ENCODE assay signal across 21 cellular contexts in the genomic region with DNA sequence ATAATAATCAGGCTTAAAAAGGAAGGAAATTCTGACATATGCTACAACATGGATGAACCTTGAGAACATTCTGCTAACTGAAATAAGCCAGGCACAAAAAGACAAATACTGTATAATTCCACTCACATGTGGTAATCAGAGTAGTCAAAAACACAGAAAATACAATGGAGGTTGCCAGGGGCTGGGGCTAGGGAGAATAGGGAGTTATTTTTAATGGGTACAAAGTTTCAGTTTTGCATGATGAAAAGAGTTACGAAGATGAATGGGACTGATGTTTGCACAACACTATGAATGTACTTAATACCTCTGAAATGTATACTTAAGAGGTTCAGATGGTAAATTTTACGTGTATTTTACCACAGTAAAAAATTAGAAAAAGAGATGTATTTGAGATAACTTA.
"Had no signal": no experiment of that assay in that cellular context is flagged by ENCODE, and none has a peak within 500 bp of the region (broad histone marks: within the 10 kb centered on the region; RNA-seq: fewer than 3 reads in every experiment).

No MANE protein-coding gene starts in this region.

- H3K4me1 Mint-ChIP-seq: memory B cell had no signal

- H3K36me3 Mint-ChIP-seq: memory B cell; mesothelial cell of epicardium; natural killer cell treated with Interleukin-12 subunit alpha and Interleukin-12 subunit beta and Interleukin-15 and Interleukin-18, amount 100 ng/mL, for 72 hours; neural progenitor cell had no signal

- H3K27ac Mint-ChIP-seq: memory B cell; natural killer cell treated with Interleukin-12 subunit alpha and Interleukin-12 subunit beta and Interleukin-15 and Interleukin-18, amount 100 ng/mL, for 72 hours had no signal

- H3K9me3 Mint-ChIP-seq: memory B cell; natural killer cell treated with Interleukin-12 subunit alpha and Interleukin-12 subunit beta and Interleukin-15 and Interleukin-18, amount 100 ng/mL, for 72 hours; neural progenitor cell had no signal

- H3K4me3 Mint-ChIP-seq: memory B cell; mesothelial cell of epicardium; natural killer cell treated with Interleukin-12 subunit alpha and Interleukin-12 subunit beta and Interleukin-15 and Interleukin-18, amount 100 ng/mL, for 72 hours; neural progenitor cell had no signal

- H3K27me3 Mint-ChIP-seq: memory B cell; natural killer cell treated with Interleukin-12 subunit alpha and Interleukin-12 subunit beta and Interleukin-15 and Interleukin-18, amount 100 ng/mL, for 72 hours had no signal

- ATAC-seq: foreskin keratinocyte; left cardiac atrium; natural killer cell treated with Interleukin-12 subunit alpha and Interleukin-12 subunit beta and Interleukin-15 and Interleukin-18, amount 100 ng/mL, for 72 hours; stimulated activated naive CD8-positive, alpha-beta T cell treated with anti-CD3 and anti-CD28 coated beads, Interleukin-15, Interleukin-2, amounts not matched to agents 100 U/mL and 50 U/mL, for 24 hours had no signal

- DNase-seq: dermis blood vessel endothelial cell; erythroblast; foreskin keratinocyte; head of caudate nucleus; kidney; left cardiac atrium; left ventricle myocardium inferior; lower lobe of right lung; nucleus accumbens; ovary; small intestine; stimulated activated CD4-positive, alpha-beta T cell treated with anti-CD3 and anti-CD28 coated beads, Interleukin-12 subunit alpha, Interleukin-12 subunit beta, amount 100 ng/mL, for 4 hours; stimulated activated CD4-positive, alpha-beta T cell treated with anti-CD3 and anti-CD28 coated beads, Interleukin-2, amount 100 ng/mL, for 48 hours; stimulated activated naive CD8-positive, alpha-beta T cell treated with anti-CD3 and anti-CD28 coated beads, Interleukin-15, Interleukin-2, amounts not matched to agents 100 U/mL and 50 U/mL, for 24 hours; tibial artery; upper lobe of left lung; uterus had no signal
